8 cellular contexts compared by ENCODE assay signal in the genomic region with DNA sequence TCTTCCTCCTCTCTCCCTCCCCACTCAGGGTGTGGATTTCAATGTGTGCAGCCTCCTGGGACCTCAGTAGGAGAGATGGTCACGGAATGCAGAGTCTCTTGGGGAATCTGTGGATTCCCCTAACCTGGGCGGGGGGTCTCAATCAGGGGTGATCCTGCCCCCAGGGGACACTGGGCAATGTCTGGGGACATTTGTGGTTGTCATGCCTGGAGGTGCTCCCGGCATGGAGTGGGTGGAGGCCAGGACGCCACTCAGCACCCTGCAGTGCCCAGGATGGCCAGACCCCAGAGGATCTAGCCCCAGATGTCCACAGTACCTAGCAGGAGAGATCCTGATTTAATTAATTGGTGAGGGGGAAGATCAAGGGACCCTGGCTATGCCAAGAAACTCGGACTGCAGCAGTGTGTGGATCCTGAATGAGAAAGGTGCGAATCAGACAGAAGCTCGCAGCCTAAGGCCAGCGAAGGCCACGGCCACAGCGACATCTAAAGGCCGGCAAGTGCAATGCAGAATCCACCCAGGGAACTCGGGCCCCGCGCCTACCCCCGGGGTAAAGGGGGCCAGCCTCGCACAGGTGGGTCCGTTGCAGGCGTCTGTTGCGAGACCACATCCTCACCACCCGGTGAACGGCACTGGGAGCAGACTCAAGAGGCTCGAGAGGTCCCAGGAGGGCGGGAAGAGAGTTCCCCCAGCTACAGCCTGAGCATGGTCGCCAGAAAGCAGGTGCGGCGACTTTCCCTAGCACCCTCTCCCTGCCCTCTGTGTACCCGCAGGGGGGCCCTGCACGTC.
DNase-seq lines count a peak whose midpoint lies in the region; ATAC-seq and TF ChIP-seq lines count a peak whose summit lies in the region.

No MANE protein-coding gene starts in this region.

- H3K27ac Mint-ChIP-seq in WTC11, result no peak overlapping the region
- no peak overlapping the region for H3K27ac Mint-ChIP-seq in central memory CD8-positive, alpha-beta T cell (ENCODE audit: low read depth)

- POLR2A ChIA-PET in WTC11 (lab: Charles Lee), result interaction anchor here (0.6 to 1.5 kb wide), 2 partner anchors 135 to 137 kb away, joined by 3 to 10 read pairs; a partner anchor contains a TSS

- peaks cover 17% of the 10 kb centered on the region for H3K27me3 Mint-ChIP-seq in WTC11 (ENCODE audit: low read depth)
- no peaks in the 10 kb centered on the region for H3K27me3 Mint-ChIP-seq in central memory CD8-positive, alpha-beta T cell

- H3K9me3 ChIP-seq in thyroid gland, result no peaks in the 10 kb centered on the region

- peaks cover 8% of the 10 kb centered on the region for H3K36me3 Mint-ChIP-seq in WTC11
- peaks cover 8% of the 10 kb centered on the region for H3K36me3 Mint-ChIP-seq in central memory CD8-positive, alpha-beta T cell (ENCODE audit: insufficient read depth)

- no peak for TF ChIP-seq POLR2A in thyroid gland (IDR thresholded peaks at IDR 0.05)

- peaks cover 11% of the 10 kb centered on the region for H3K4me1 Mint-ChIP-seq in WTC11
- peaks cover 26% of the 10 kb centered on the region for H3K4me1 Mint-ChIP-seq in central memory CD8-positive, alpha-beta T cell

- peak overlapping the region in 1 of 3 donors; percentile 46 for H3K27ac ChIP-seq in thyroid gland

- intact Hi-C loops in thyroid gland (cut with DNase I), result loop anchor here (5.0 to 10.0 kb wide), 3 partner anchors 36 to 136 kb away; a partner anchor contains a TSS

- CTCF ChIA-PET in WTC11 (lab: Charles Lee), result interaction anchor here (0.5 to 4.5 kb wide), 32 partner anchors 9 to 1099 kb away, joined by 3 to 82 read pairs (median 4); a partner anchor contains a TSS

- no peak overlapping the region for H3K4me3 Mint-ChIP-seq in WTC11
- H3K4me3 Mint-ChIP-seq in central memory CD8-positive, alpha-beta T cell, result no peak overlapping the region

- no peak for DNase-seq in AG09309 (ENCODE audit: low read depth)
- DNase-seq in HCEC 1CT, result peak; percentile 31
- peak; percentile 71 for DNase-seq in WTC11 (ENCODE audit: low spot score)
- DNase-seq in central memory CD8-positive, alpha-beta T cell (ENCODE audit: low spot score in 2 of 2), result peak in 1 of 2 donors; percentile 54
- peak; percentile 45 to 66 for DNase-seq in lung microvascular endothelial cell (ENCODE audit: low read depth in 2 of 2)
- DNase-seq in thyroid gland, result peak; percentile 42 to 53
- no peak for DNase-seq in ureter (ENCODE audit: low spot score)
- DNase-seq in amniotic stem cell (lab: John Stamatoyannopoulos, UW), result no peak

- H3K4me3 ChIP-seq in AG09309 (ENCODE audit: control insufficient read depth, low read depth, low read length) (no peak overlapping the region), thyroid gland (replicated peaks in 1 of 3) (no peak overlapping the region)

- no peaks in the 10 kb centered on the region for H3K36me3 ChIP-seq in thyroid gland

- H3K27me3 ChIP-seq in thyroid gland, result no peaks in the 10 kb centered on the region

- WGBS in thyroid gland, 2 donors, result 30 to 45% methylated on average over 11 to 13 of the region's 28 CpGs

- peaks cover 10 to 25% of the 10 kb centered on the region in 2 donors for H3K4me1 ChIP-seq in thyroid gland

- H3K9me3 Mint-ChIP-seq in WTC11, result peaks cover 12% of the 10 kb centered on the region
- H3K9me3 Mint-ChIP-seq in central memory CD8-positive, alpha-beta T cell, result no peaks in the 10 kb centered on the region

- ATAC-seq in WTC11, result peak; percentile 70
- ATAC-seq in central memory CD8-positive, alpha-beta T cell (replicated peaks; ENCODE audit: extremely low read depth, poor library complexity, severe bottlenecking), result peak; percentile 47

- TF ChIP-seq CTCF in AG09309 (IDR thresholded peaks at IDR 0.05; ENCODE audit: control insufficient read depth, insufficient read depth, low read depth, low read length, missing control alignments) (peak; percentile 95), WTC11 (IDR thresholded peaks at IDR 0.05) (peak; percentile 83), thyroid gland (IDR thresholded peaks at IDR 0.05) (peak; percentile 62 to 94 (median 82))

TF ChIP-seq in WTC11, 78 proteins besides CTCF, POLR2A, EP300 and RAD21 (continues in another document):
- TF ChIP-seq, protein P1, sequence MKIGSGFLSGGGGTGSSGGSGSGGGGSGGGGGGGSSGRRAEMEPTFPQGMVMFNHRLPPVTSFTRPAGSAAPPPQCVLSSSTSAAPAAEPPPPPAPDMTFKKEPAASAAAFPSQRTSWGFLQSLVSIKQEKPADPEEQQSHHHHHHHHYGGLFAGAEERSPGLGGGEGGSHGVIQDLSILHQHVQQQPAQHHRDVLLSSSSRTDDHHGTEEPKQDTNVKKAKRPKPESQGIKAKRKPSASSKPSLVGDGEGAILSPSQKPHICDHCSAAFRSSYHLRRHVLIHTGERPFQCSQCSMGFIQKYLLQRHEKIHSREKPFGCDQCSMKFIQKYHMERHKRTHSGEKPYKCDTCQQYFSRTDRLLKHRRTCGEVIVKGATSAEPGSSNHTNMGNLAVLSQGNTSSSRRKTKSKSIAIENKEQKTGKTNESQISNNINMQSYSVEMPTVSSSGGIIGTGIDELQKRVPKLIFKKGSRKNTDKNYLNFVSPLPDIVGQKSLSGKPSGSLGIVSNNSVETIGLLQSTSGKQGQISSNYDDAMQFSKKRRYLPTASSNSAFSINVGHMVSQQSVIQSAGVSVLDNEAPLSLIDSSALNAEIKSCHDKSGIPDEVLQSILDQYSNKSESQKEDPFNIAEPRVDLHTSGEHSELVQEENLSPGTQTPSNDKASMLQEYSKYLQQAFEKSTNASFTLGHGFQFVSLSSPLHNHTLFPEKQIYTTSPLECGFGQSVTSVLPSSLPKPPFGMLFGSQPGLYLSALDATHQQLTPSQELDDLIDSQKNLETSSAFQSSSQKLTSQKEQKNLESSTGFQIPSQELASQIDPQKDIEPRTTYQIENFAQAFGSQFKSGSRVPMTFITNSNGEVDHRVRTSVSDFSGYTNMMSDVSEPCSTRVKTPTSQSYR (CRISPR knock-in tag; IDR thresholded peaks at IDR 0.05), result no peak
- no peak for TF ChIP-seq PRRX2 (CRISPR knock-in tag; IDR thresholded peaks at IDR 0.05)
- no peak for TF ChIP-seq NR2C2 (CRISPR knock-in tag; IDR thresholded peaks at IDR 0.05)
- no peak for TF ChIP-seq ATF1 (CRISPR knock-in tag; IDR thresholded peaks at IDR 0.05)
- no peak for TF ChIP-seq NR1H2 (CRISPR knock-in tag; IDR thresholded peaks at IDR 0.05)
- TF ChIP-seq, protein P2, sequence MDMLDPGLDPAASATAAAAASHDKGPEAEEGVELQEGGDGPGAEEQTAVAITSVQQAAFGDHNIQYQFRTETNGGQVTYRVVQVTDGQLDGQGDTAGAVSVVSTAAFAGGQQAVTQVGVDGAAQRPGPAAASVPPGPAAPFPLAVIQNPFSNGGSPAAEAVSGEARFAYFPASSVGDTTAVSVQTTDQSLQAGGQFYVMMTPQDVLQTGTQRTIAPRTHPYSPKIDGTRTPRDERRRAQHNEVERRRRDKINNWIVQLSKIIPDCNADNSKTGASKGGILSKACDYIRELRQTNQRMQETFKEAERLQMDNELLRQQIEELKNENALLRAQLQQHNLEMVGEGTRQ (CRISPR knock-in tag; IDR thresholded peaks at IDR 0.05), result no peak
- TF ChIP-seq, protein P3, sequence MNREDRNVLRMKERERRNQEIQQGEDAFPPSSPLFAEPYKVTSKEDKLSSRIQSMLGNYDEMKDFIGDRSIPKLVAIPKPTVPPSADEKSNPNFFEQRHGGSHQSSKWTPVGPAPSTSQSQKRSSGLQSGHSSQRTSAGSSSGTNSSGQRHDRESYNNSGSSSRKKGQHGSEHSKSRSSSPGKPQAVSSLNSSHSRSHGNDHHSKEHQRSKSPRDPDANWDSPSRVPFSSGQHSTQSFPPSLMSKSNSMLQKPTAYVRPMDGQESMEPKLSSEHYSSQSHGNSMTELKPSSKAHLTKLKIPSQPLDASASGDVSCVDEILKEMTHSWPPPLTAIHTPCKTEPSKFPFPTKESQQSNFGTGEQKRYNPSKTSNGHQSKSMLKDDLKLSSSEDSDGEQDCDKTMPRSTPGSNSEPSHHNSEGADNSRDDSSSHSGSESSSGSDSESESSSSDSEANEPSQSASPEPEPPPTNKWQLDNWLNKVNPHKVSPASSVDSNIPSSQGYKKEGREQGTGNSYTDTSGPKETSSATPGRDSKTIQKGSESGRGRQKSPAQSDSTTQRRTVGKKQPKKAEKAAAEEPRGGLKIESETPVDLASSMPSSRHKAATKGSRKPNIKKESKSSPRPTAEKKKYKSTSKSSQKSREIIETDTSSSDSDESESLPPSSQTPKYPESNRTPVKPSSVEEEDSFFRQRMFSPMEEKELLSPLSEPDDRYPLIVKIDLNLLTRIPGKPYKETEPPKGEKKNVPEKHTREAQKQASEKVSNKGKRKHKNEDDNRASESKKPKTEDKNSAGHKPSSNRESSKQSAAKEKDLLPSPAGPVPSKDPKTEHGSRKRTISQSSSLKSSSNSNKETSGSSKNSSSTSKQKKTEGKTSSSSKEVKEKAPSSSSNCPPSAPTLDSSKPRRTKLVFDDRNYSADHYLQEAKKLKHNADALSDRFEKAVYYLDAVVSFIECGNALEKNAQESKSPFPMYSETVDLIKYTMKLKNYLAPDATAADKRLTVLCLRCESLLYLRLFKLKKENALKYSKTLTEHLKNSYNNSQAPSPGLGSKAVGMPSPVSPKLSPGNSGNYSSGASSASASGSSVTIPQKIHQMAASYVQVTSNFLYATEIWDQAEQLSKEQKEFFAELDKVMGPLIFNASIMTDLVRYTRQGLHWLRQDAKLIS (CRISPR knock-in tag; IDR thresholded peaks at IDR 0.05; ENCODE audit: borderline replicate concordance), result no peak
- TF ChIP-seq, protein P4, sequence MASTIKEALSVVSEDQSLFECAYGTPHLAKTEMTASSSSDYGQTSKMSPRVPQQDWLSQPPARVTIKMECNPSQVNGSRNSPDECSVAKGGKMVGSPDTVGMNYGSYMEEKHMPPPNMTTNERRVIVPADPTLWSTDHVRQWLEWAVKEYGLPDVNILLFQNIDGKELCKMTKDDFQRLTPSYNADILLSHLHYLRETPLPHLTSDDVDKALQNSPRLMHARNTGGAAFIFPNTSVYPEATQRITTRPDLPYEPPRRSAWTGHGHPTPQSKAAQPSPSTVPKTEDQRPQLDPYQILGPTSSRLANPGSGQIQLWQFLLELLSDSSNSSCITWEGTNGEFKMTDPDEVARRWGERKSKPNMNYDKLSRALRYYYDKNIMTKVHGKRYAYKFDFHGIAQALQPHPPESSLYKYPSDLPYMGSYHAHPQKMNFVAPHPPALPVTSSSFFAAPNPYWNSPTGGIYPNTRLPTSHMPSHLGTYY (CRISPR knock-in tag; IDR thresholded peaks at IDR 0.05), result no peak

Comparison
In these comparisons a context has a peak if more than half of its experiments do, and no peak if none do; other contexts are left out.
1. DNase-seq: peak in HCEC 1CT (single experiment), WTC11 (single experiment), lung microvascular endothelial cell (2 of 2) and thyroid gland (2 of 2); none in AG09309 (single experiment), ureter (single experiment) and amniotic stem cell (single experiment).
2. Peak in every context shown above with its lines, with median percentiles within 50 percentile points of each other: CTCF ChIP-seq.